10 cellular contexts compared by ENCODE assay signal in genomic region chr6:4125933-4126864, GRCh38. TPM values are rescaled to one million over a fixed set of nuclear protein-coding genes. Genes with fewer than 3 reads are reported as not detected.
DNase-seq lines count a peak whose midpoint lies in the region; ATAC-seq, FAIRE-seq and TF ChIP-seq lines count a peak whose summit lies in the region.
"Had no signal": no experiment of that assay in that cellular context is flagged by ENCODE, and none has a peak within 500 bp of the region (broad histone marks: within the 10 kb centered on the region; RNA-seq: fewer than 3 reads in every experiment).

No MANE protein-coding gene starts in this region.

- H3K79me2 ChIP-seq in smooth muscle cell (ENCODE audit: low read depth): no peaks in the 10 kb centered on the region

- TF ChIP-seq CTCF in HFF-Myc (IDR thresholded peaks at IDR 0.05; ENCODE audit: low read depth, low read length, missing control alignments) (peak; percentile 31), WI38 (IDR thresholded peaks at IDR 0.05; ENCODE audit: low read depth, low read length) (peak; percentile 28; the same call in 1 of the 2 replicates), cardiac muscle cell (IDR thresholded peaks at IDR 0.05; ENCODE audit: low read depth, low read length) (peak; percentile 58), smooth muscle cell (IDR thresholded peaks at IDR 0.05; ENCODE audit: borderline replicate concordance, insufficient read depth, poor library complexity, severe bottlenecking) (peak; percentile 33), lower lobe of right lung (IDR thresholded peaks at IDR 0.05) (no peak), thyroid gland (IDR thresholded peaks at IDR 0.05) (no peak)

- H3K9me3 ChIP-seq in cardiac muscle cell (ENCODE audit: low read depth): no peaks in the 10 kb centered on the region
- no peaks in the 10 kb centered on the region for H3K9me3 ChIP-seq in smooth muscle cell (replicated peaks; ENCODE audit: low read depth)
- no peaks in the 10 kb centered on the region for H3K9me3 ChIP-seq in lower lobe of right lung
- no peaks in the 10 kb centered on the region for H3K9me3 ChIP-seq in thyroid gland

- peaks cover 20% of the 10 kb centered on the region for H4K20me1 ChIP-seq in smooth muscle cell (ENCODE audit: low read depth)

- peak; percentile 43 for DNase-seq in HFF-Myc (ENCODE audit: extremely low read depth, low read depth)
- peak in 1 of 2 donors; percentile 89 for DNase-seq in cardiac muscle cell (ENCODE audit: low read depth in 1 of 2, low spot score in 1 of 2)
- DNase-seq in smooth muscle cell (lab: John Stamatoyannopoulos, UW; ENCODE audit: unreplicated experiment): no peak
- DNase-seq in lower lobe of right lung: no peak
- DNase-seq in NCI-H2227 (lab: John Stamatoyannopoulos, UW; ENCODE audit: unreplicated experiment): no peak
- DNase-seq in GM12891 (ENCODE audit: insufficient read length, low spot score): no peak
- DNase-seq in thyroid gland: no peak
- DNase-seq: kidney had no signal

- ATAC-seq in lower lobe of right lung: no peak
- ATAC-seq: Panc1 had no signal

- no peak for TF ChIP-seq POLR2A in GM12891 (IDR thresholded peaks at IDR 0.05; ENCODE audit: low read depth, low read length)
- no peak for TF ChIP-seq POLR2A in thyroid gland (IDR thresholded peaks at IDR 0.05)

- intact Hi-C loops in lower lobe of right lung (cut with DNase I): no loop called here
- intact Hi-C loops in thyroid gland (cut with DNase I): no loop called here

- H2AFZ ChIP-seq in smooth muscle cell (ENCODE audit: low read depth): no peak overlapping the region

- H3K27ac ChIP-seq in cardiac muscle cell (peak overlapping the region; percentile 40), smooth muscle cell (ENCODE audit: low read depth) (peak overlapping the region; percentile 65), lower lobe of right lung (no peak overlapping the region), thyroid gland (no peak overlapping the region)

- H3K36me3 ChIP-seq in cardiac muscle cell (peaks cover 51% of the 10 kb centered on the region), smooth muscle cell (ENCODE audit: low read depth) (peaks cover 23% of the 10 kb centered on the region), lower lobe of right lung (peaks cover 95% of the 10 kb centered on the region), thyroid gland (peaks cover 35 to 50% of the 10 kb centered on the region in 2 donors)

- H3K4me1 ChIP-seq in cardiac muscle cell (ENCODE audit: low read depth) (peaks cover 8% of the 10 kb centered on the region), smooth muscle cell (ENCODE audit: low read depth) (no peaks in the 10 kb centered on the region), lower lobe of right lung (no peaks in the 10 kb centered on the region), thyroid gland (peaks cover 0 to 3% of the 10 kb centered on the region in 2 donors)

- WGBS in smooth muscle cell (ENCODE audit: low lambda C conversion rate): 68% methylated on average over 8 of the region's 8 CpGs
- WGBS in thyroid gland, 2 donors: 81 to 87% methylated on average over 7 to 8 of the region's 8 CpGs

- H3K4me3 ChIP-seq in HFF-Myc (replicated peaks; ENCODE audit: low read depth, low read length): no peak overlapping the region
- no peak overlapping the region for H3K4me3 ChIP-seq in WI38 (ENCODE audit: low read depth, low read length)
- H3K4me3 ChIP-seq in cardiac muscle cell: no peak overlapping the region
- H3K4me3 ChIP-seq in smooth muscle cell: no peak overlapping the region
- H3K4me3 ChIP-seq in lower lobe of right lung: no peak overlapping the region
- no peak overlapping the region for H3K4me3 ChIP-seq in thyroid gland (replicated peaks in 1 of 3)

- no peak overlapping the region for H3K9ac ChIP-seq in smooth muscle cell (ENCODE audit: low read depth)

- H3K27me3 ChIP-seq in cardiac muscle cell (no peaks in the 10 kb centered on the region), smooth muscle cell (ENCODE audit: low read depth) (no peaks in the 10 kb centered on the region), lower lobe of right lung (ENCODE audit: low read depth) (no peaks in the 10 kb centered on the region), thyroid gland (no peaks in the 10 kb centered on the region)

- peaks cover 11% of the 10 kb centered on the region for H3F3A ChIP-seq in smooth muscle cell (ENCODE audit: low read depth)

- H3K4me2 ChIP-seq in smooth muscle cell: peak overlapping the region; percentile 66

- FAIRE-seq in GM12891 (lab: Jason Lieb, UNC): no peak
- FAIRE-seq: kidney had no signal

TF ChIP-seq in GM12891, 5 proteins besides CTCF, POLR2A, EP300 and RAD21:
- TF ChIP-seq TAF1 (IDR thresholded peaks at IDR 0.05; ENCODE audit: low read depth, low read length): no peak

RNA-seq across cellular contexts. Expression of gene ECI2, which starts 9.2 kb away (rescaled TPM):
- total RNA-seq in cardiac muscle cell: 88.6 and 99.6 TPM in 2 replicates
- polyA plus RNA-seq in cardiac muscle cell: 173 and 240 TPM in 2 replicates
- total RNA-seq in smooth muscle cell: 51.7 and 62.0 TPM in 2 replicates
- polyA plus RNA-seq in smooth muscle cell: 69.8 and 74.0 TPM in 2 replicates
- 40.2 TPM for total RNA-seq in lower lobe of right lung
- polyA plus RNA-seq in GM12891 (2012; ENCODE audit: low read depth, missing spikeins): 45.1 TPM
- total RNA-seq in thyroid gland: 10 to 100 TPM; 47.8 to 57.4 (median 53.8) TPM

RNA-seq across cellular contexts. Expression of gene FAM217A, which starts 47.3 kb away (rescaled TPM):
- total RNA-seq in cardiac muscle cell: not detected in 2 replicates
- 1.4 TPM in 1 of 2 replicates, not detected in the other for polyA plus RNA-seq in cardiac muscle cell
- total RNA-seq in smooth muscle cell: not detected in 2 replicates
- polyA plus RNA-seq in smooth muscle cell: not detected in 2 replicates
- total RNA-seq in lower lobe of right lung: not detected
- polyA plus RNA-seq in GM12891 (2012; ENCODE audit: low read depth, missing spikeins): not detected
- total RNA-seq in thyroid gland: under 1 TPM in 1 of 4 donors, not detected in 3; 0.27 TPM
- total RNA-seq: kidney had no signal

Comparison
In these comparisons a context has a peak if more than half of its experiments do, and no peak if none do; other contexts are left out.
1. CTCF ChIP-seq: peak in HFF-Myc (single experiment), WI38 (single experiment), cardiac muscle cell (single experiment) and smooth muscle cell (single experiment); none in lower lobe of right lung (single experiment) and thyroid gland (0 of 6).
2. H3K27ac ChIP-seq: peak in cardiac muscle cell (single experiment) and smooth muscle cell (single experiment); none in lower lobe of right lung (single experiment) and thyroid gland (0 of 3).